13 cellular contexts compared by ENCODE assay signal in genomic region chr9:86943223-86943870, GRCh38. TPM values are rescaled to one million over a fixed set of nuclear protein-coding genes. Genes with fewer than 3 reads are reported as not detected.
DNase-seq lines count a peak whose midpoint lies in the region; ATAC-seq and TF ChIP-seq lines count a peak whose summit lies in the region.
"Had no signal": no experiment of that assay in that cellular context is flagged by ENCODE, and none has a peak within 500 bp of the region (broad histone marks: within the 10 kb centered on the region; RNA-seq: fewer than 3 reads in every experiment).

No MANE protein-coding gene starts in this region.

- ATAC-seq in left lung (peak; percentile 25), HG03439 (IDR thresholded peaks at IDR 0.05; ENCODE audit: unreplicated experiment) (no peak)
- ATAC-seq: PC-3 had no signal

- 7 to 14% (median 12%) methylated on average over 11 of the region's 11 CpGs for WGBS in stomach, 5 donors

- no peak for TF ChIP-seq POLR2A in stomach (IDR thresholded peaks at IDR 0.05)

- H3K36me3 ChIP-seq in left lung (no peaks in the 10 kb centered on the region), stomach (no peaks in the 10 kb centered on the region)

- TF ChIP-seq CTCF in astrocyte of the spinal cord (IDR thresholded peaks at IDR 0.05; ENCODE audit: low read depth, low read length) (no peak), left lung (IDR thresholded peaks at IDR 0.05) (no peak), stomach (IDR thresholded peaks at IDR 0.05) (no peak)

- no peak for TF ChIP-seq EP300 in stomach (IDR thresholded peaks at IDR 0.05)

- DNase-seq in NCI-H1092 treated with DMSO at 0.1 percent for 48 hours (lab: John Stamatoyannopoulos, UW): peak; percentile 48
- no peak for DNase-seq in NCI-H1092 (lab: John Stamatoyannopoulos, UW)
- DNase-seq in astrocyte of the spinal cord (ENCODE audit: low read depth, low spot score): peak; percentile 27
- peak in 1 of 2 donors; percentile 46 for DNase-seq in left lung
- DNase-seq in stomach: peak; percentile 73
- no peak for DNase-seq in EL
- DNase-seq in NCI-H526 treated with DMSO at 0.1 percent for 48 hours (lab: John Stamatoyannopoulos, UW): no peak
- DNase-seq: DMS79 treated with DMSO at 0.1 percent for 48 hours, dorsolateral prefrontal cortex, PC-3 had no signal

- H3K9me3 ChIP-seq in left lung: no peaks in the 10 kb centered on the region
- H3K9me3 ChIP-seq in stomach: no peaks in the 10 kb centered on the region

- peaks cover 42 to 100% of the 10 kb centered on the region in 2 donors for H3K27me3 ChIP-seq in left lung
- peaks cover 0 to 49% (median 0%) of the 10 kb centered on the region in 3 donors for H3K27me3 ChIP-seq in stomach

- in situ Hi-C loops in astrocyte of the spinal cord (cut with HindIII; ENCODE audit: low sequenced_read_pairs): no loop called here

- H3K27ac ChIP-seq in left lung (no peak overlapping the region), stomach (peak overlapping the region in 3 of 5 donors; percentile 2 to 92 (median 29))
- H3K27ac ChIP-seq: 22Rv1, dorsolateral prefrontal cortex, VCaP had no signal

- no peak overlapping the region for H3K4me3 ChIP-seq in astrocyte of the spinal cord (ENCODE audit: low read depth, low read length)
- H3K4me3 ChIP-seq in left lung: no peak overlapping the region
- peak overlapping the region in 1 of 4 donors; percentile 80 for H3K4me3 ChIP-seq in stomach

- peaks cover 4 to 28% of the 10 kb centered on the region in 2 donors for H3K4me1 ChIP-seq in left lung
- H3K4me1 ChIP-seq in stomach: peaks cover 18 to 43% (median 31%) of the 10 kb centered on the region in 4 donors

- intact Hi-C loops in left lung (cut with DNase I): no loop called here
- intact Hi-C loops in stomach (cut with DNase I; ENCODE audit: low total_unique reads): no loop called here

RNA-seq across cellular contexts. Expression of gene GAS1, which starts 4.0 kb away (rescaled TPM):
- total RNA-seq in left lung: 10 to 100 TPM in 1 of 2 donors, 1 to 10 TPM in 1; 9.8 to 18.5 TPM
- 100 to 1,000 TPM in 1 of 5 donors, 10 to 100 TPM in 4; 25.4 to 103 (median 33.3) TPM for total RNA-seq in stomach
- 1 to 10 TPM in 1 of 3 donors, under 1 TPM in 2; 0.87 to 2.5 (median 0.92) TPM for polyA plus RNA-seq in stomach
- total RNA-seq: PC-3 had no signal

Comparison
In these comparisons a context has a peak if more than half of its experiments do, and no peak if none do; other contexts are left out.
1. DNase-seq: peak in NCI-H1092 treated with DMSO at 0.1 percent for 48 hours (single experiment), astrocyte of the spinal cord (single experiment) and stomach (single experiment); none in NCI-H1092 (single experiment), EL (single experiment) and NCI-H526 treated with DMSO at 0.1 percent for 48 hours (single experiment).
2. H3K27ac ChIP-seq: peak in stomach (3 of 5); none in left lung (0 of 2).